9 cellular contexts compared by ENCODE assay signal in genomic region chr6:37653933-37654565, GRCh38. TPM values are rescaled to one million over a fixed set of nuclear protein-coding genes. Genes with fewer than 3 reads are reported as not detected.
A peak's percentile ranks its signal among the peaks of the same experiment; 100 is the strongest.
DNase-seq lines count a peak whose midpoint lies in the region; ATAC-seq and TF ChIP-seq lines count a peak whose summit lies in the region.
"Had no signal": no experiment of that assay in that cellular context is flagged by ENCODE, and none has a peak within 500 bp of the region (broad histone marks: within the 10 kb centered on the region; RNA-seq: fewer than 3 reads in every experiment).

No MANE protein-coding gene starts in this region.

- peaks cover 6% of the 10 kb centered on the region for H3K4me1 Mint-ChIP-seq in CD8-positive, alpha-beta T cell (ENCODE audit: low read depth)
- H3K4me1 Mint-ChIP-seq in T-helper 2 cell treated with Interferon-gamma antibody and Interleukin-4, amounts not matched to agents 5 μg/mL and 100 μg/mL, for 36 hours (ENCODE audit: low read depth): no peaks in the 10 kb centered on the region

- CTCF ChIA-PET in CD8-positive, alpha-beta T cell (lab: Charles Lee): interaction anchor here (0.6 to 1.4 kb wide), 13 partner anchors 10 to 271 kb away, joined by 3 to 5 read pairs (median 3); no protein-coding TSS in a partner anchor

- H4K20me1 ChIP-seq in osteoblast (ENCODE audit: insufficient read depth, low read length): no peaks in the 10 kb centered on the region

- no peak for ATAC-seq in CD8-positive, alpha-beta T cell
- ATAC-seq in HG03571 (IDR thresholded peaks at IDR 0.05; ENCODE audit: unreplicated experiment) (no peak), GM21381 (IDR thresholded peaks at IDR 0.05; ENCODE audit: unreplicated experiment) (no peak)

- peaks cover 2% of the 10 kb centered on the region for H3K36me3 Mint-ChIP-seq in CD8-positive, alpha-beta T cell
- peaks cover 6% of the 10 kb centered on the region for H3K36me3 Mint-ChIP-seq in T-helper 2 cell treated with Interferon-gamma antibody and Interleukin-4, amounts not matched to agents 5 μg/mL and 100 μg/mL, for 36 hours (ENCODE audit: low read depth)

- peak; percentile 57 for TF ChIP-seq CTCF in CD8-positive, alpha-beta T cell (IDR thresholded peaks at IDR 0.05)
- TF ChIP-seq CTCF in HFF-Myc (IDR thresholded peaks at IDR 0.05; ENCODE audit: low read depth, low read length, missing control alignments): peak; percentile 79
- peak; percentile 58 for TF ChIP-seq CTCF in osteoblast (IDR thresholded peaks at IDR 0.05; ENCODE audit: extremely low read depth, low read depth, low read length)

- no peak overlapping the region for H3K4me3 ChIP-seq in CD8-positive, alpha-beta T cell (ENCODE audit: low read depth, low read length)
- no peak overlapping the region for H3K4me3 ChIP-seq in HFF-Myc (replicated peaks; ENCODE audit: low read depth, low read length)
- no peak overlapping the region for H3K4me3 ChIP-seq in osteoblast (ENCODE audit: insufficient read depth, low read length)
- H3K4me3 ChIP-seq: SJSA1 had no signal

- no peaks in the 10 kb centered on the region for H3K27me3 ChIP-seq in CD8-positive, alpha-beta T cell (ENCODE audit: insufficient read depth, low read length)
- peaks cover 3% of the 10 kb centered on the region for H3K27me3 ChIP-seq in osteoblast (ENCODE audit: insufficient read depth, low read length)
- H3K27me3 ChIP-seq: SJSA1 had no signal

- H3K27me3 Mint-ChIP-seq in CD8-positive, alpha-beta T cell (ENCODE audit: low read depth): peaks cover 8% of the 10 kb centered on the region
- H3K27me3 Mint-ChIP-seq in T-helper 2 cell treated with Interferon-gamma antibody and Interleukin-4, amounts not matched to agents 5 μg/mL and 100 μg/mL, for 36 hours (ENCODE audit: low read depth): peaks cover 28% of the 10 kb centered on the region

- DNase-seq in CD8-positive, alpha-beta T cell: peak in 4 of 7 experiments; percentile 16 to 64 (median 38)
- peak; percentile 56 for DNase-seq in HFF-Myc (ENCODE audit: extremely low read depth, low read depth)
- peak; percentile 39 for DNase-seq in T-helper 2 cell treated with Interferon-gamma antibody and Interleukin-4, amounts not matched to agents 5 μg/mL and 100 μg/mL, for 36 hours (ENCODE audit: low spot score)
- peak; percentile 53 for DNase-seq in dermis blood vessel endothelial cell
- DNase-seq in osteoblast (ENCODE audit: insufficient read length, low spot score, missing footprints): no peak
- no peak for DNase-seq in T-helper 9 cell

- H3K4me2 ChIP-seq in osteoblast (ENCODE audit: insufficient read depth, low read length): no peak overlapping the region

- peaks cover 5% of the 10 kb centered on the region for H3K9me3 Mint-ChIP-seq in CD8-positive, alpha-beta T cell
- peaks cover 14% of the 10 kb centered on the region for H3K9me3 Mint-ChIP-seq in T-helper 2 cell treated with Interferon-gamma antibody and Interleukin-4, amounts not matched to agents 5 μg/mL and 100 μg/mL, for 36 hours

- no peaks in the 10 kb centered on the region for H3K36me3 ChIP-seq in CD8-positive, alpha-beta T cell (ENCODE audit: insufficient read depth, low read length)
- no peaks in the 10 kb centered on the region for H3K36me3 ChIP-seq in osteoblast (ENCODE audit: insufficient read depth, low read length)
- H3K36me3 ChIP-seq: SJSA1 had no signal

- no peaks in the 10 kb centered on the region for H3K79me2 ChIP-seq in osteoblast (ENCODE audit: insufficient read depth, low read length)

- H3K4me3 Mint-ChIP-seq in CD8-positive, alpha-beta T cell: no peak overlapping the region
- no peak overlapping the region for H3K4me3 Mint-ChIP-seq in T-helper 2 cell treated with Interferon-gamma antibody and Interleukin-4, amounts not matched to agents 5 μg/mL and 100 μg/mL, for 36 hours

- H3K27ac ChIP-seq in CD8-positive, alpha-beta T cell (ENCODE audit: low read depth, low read length): no peak overlapping the region
- H3K27ac ChIP-seq in osteoblast (ENCODE audit: low read depth, low read length): no peak overlapping the region
- H3K27ac ChIP-seq: SJSA1 had no signal

- POLR2A ChIA-PET in CD8-positive, alpha-beta T cell (lab: Charles Lee): interaction anchor here (0.6 to 0.7 kb wide), 2 partner anchors 154 to 166 kb away, joined by 3 read pairs; no protein-coding TSS in a partner anchor

- H2AFZ ChIP-seq in osteoblast (ENCODE audit: low read length): no peak overlapping the region

- H3K9me3 ChIP-seq in CD8-positive, alpha-beta T cell (ENCODE audit: low read length): peaks cover 7% of the 10 kb centered on the region
- peaks cover 4% of the 10 kb centered on the region for H3K9me3 ChIP-seq in osteoblast (ENCODE audit: low read depth, low read length)

- no peak overlapping the region for H3K27ac Mint-ChIP-seq in CD8-positive, alpha-beta T cell
- H3K27ac Mint-ChIP-seq in T-helper 2 cell treated with Interferon-gamma antibody and Interleukin-4, amounts not matched to agents 5 μg/mL and 100 μg/mL, for 36 hours: no peak overlapping the region

- H3K4me1 ChIP-seq in CD8-positive, alpha-beta T cell (ENCODE audit: insufficient read depth, low read length): peaks cover 2% of the 10 kb centered on the region
- peaks cover 5% of the 10 kb centered on the region for H3K4me1 ChIP-seq in osteoblast (ENCODE audit: insufficient read depth, low read length)
- H3K4me1 ChIP-seq: SJSA1 had no signal

- intact Hi-C loops in CD8-positive, alpha-beta T cell (cut with DNase I, micrococcal nuclease): no loop called here

RNA-seq across cellular contexts. Expression of gene MDGA1, which starts 43.6 kb away (rescaled TPM):
- 1 to 10 TPM; 6.6 to 6.7 TPM for total RNA-seq in CD8-positive, alpha-beta T cell
- 0.88 and 1.4 TPM in 2 replicates for total RNA-seq in dermis blood vessel endothelial cell
- 6.2 and 10.6 TPM in 2 replicates for total RNA-seq in osteoblast

Comparison
In these comparisons a context has a peak if more than half of its experiments do, and no peak if none do; other contexts are left out.
1. DNase-seq: peak in CD8-positive, alpha-beta T cell (4 of 7), HFF-Myc (single experiment), T-helper 2 cell treated with Interferon-gamma antibody and Interleukin-4, amounts not matched to agents 5 μg/mL and 100 μg/mL, for 36 hours (single experiment) and dermis blood vessel endothelial cell (single experiment); none in osteoblast (single experiment) and T-helper 9 cell (single experiment).
2. Peak in every context shown above with its lines, with median percentiles within 50 percentile points of each other: CTCF ChIP-seq.